ENCODE assay signal across 1 cellular context in the genomic region with DNA sequence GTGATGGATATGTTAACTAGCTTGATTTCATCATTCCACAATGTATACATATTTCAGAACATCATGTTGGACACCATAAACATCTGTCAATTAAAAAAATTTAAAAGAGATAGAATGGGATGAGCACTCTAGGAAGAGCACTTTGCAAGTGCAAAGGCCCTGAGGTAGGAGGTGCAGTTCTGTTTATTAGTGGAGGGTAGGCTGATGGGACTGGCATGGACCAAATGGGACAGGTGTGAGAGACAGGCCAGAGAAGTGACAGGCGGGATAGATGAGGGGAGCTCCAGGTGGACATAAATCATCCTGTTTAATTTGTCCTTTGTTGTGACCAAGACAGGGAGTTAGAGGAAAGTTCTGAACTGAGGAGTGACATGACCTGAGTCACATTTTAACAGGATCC.
TF ChIP-seq lines count a peak whose summit lies in the region.

No MANE protein-coding gene starts in this region.

TF ChIP-seq in WTC11, 78 proteins besides CTCF, POLR2A, EP300 and RAD21 (continued from another document):
- TF ChIP-seq ZNF425 (CRISPR knock-in tag; conservative IDR thresholded peaks at IDR 0.05): no peak
